ENCODE assay signal across 15 cellular contexts in genomic region chr22:49232319-49233067, GRCh38.
"Had no signal": no experiment of that assay in that cellular context is flagged by ENCODE, and none has a peak within 500 bp of the region (broad histone marks: within the 10 kb centered on the region; RNA-seq: fewer than 3 reads in every experiment).

No MANE protein-coding gene starts in this region.

- H3K36me3 Mint-ChIP-seq: activated naive CD4-positive, alpha-beta T cell treated with anti-CD3 and anti-CD28 coated beads, Interleukin-2, amount 50 U/mL, for 72 hours; stimulated activated memory B cell treated with anti-CD40 and anti-IgM and Interleukin-4, amounts not matched to agents 10 μg/mL and 1 μg/mL and 100 μg/mL, for 72 hours; WTC11 had no signal

- H3K4me3 Mint-ChIP-seq: activated CD4-positive, alpha-beta T cell treated with anti-CD3 and anti-CD28 coated beads for 36 hours; activated CD8-positive, alpha-beta T cell treated with anti-CD3 and anti-CD28 coated beads, Interleukin-2, amount 10 ng/mL, durations not matched to agents 7 days and 5 days; stimulated activated memory B cell treated with anti-CD40 and anti-IgM and Interleukin-4, amounts not matched to agents 10 μg/mL and 1 μg/mL and 100 μg/mL, for 72 hours; T-helper 2 cell treated with Interferon-gamma antibody and Interleukin-4, amounts not matched to agents 5 μg/mL and 100 μg/mL, for 36 hours; WTC11 had no signal

- H3K4me1 ChIP-seq: adrenal gland, psoas muscle, sigmoid colon had no signal

- H3K4me1 Mint-ChIP-seq: activated CD4-positive, alpha-beta T cell treated with anti-CD3 and anti-CD28 coated beads for 36 hours; stimulated activated memory B cell treated with anti-CD40 and anti-IgM and Interleukin-4, amounts not matched to agents 10 μg/mL and 1 μg/mL and 100 μg/mL, for 72 hours had no signal

- ATAC-seq: activated CD4-positive, alpha-beta T cell treated with anti-CD3 and anti-CD28 coated beads for 36 hours; activated CD8-positive, alpha-beta T cell treated with anti-CD3 and anti-CD28 coated beads, Interleukin-2, amount 10 ng/mL, durations not matched to agents 7 days and 5 days; activated naive CD4-positive, alpha-beta T cell treated with anti-CD3 and anti-CD28 coated beads, Interleukin-2, amount 50 U/mL, for 72 hours; psoas muscle; stimulated activated memory B cell treated with anti-CD40 and anti-IgM and Interleukin-4, amounts not matched to agents 10 μg/mL and 1 μg/mL and 100 μg/mL, for 72 hours; WTC11 had no signal

- H3K36me3 ChIP-seq: adrenal gland, sigmoid colon had no signal

- H3K27ac Mint-ChIP-seq: activated CD4-positive, alpha-beta T cell treated with anti-CD3 and anti-CD28 coated beads for 36 hours; activated CD8-positive, alpha-beta T cell treated with anti-CD3 and anti-CD28 coated beads, Interleukin-2, amount 10 ng/mL, durations not matched to agents 7 days and 5 days; activated naive CD4-positive, alpha-beta T cell treated with anti-CD3 and anti-CD28 coated beads, Interleukin-2, amount 50 U/mL, for 72 hours; stimulated activated memory B cell treated with anti-CD40 and anti-IgM and Interleukin-4, amounts not matched to agents 10 μg/mL and 1 μg/mL and 100 μg/mL, for 72 hours; T-helper 2 cell treated with Interferon-gamma antibody and Interleukin-4, amounts not matched to agents 5 μg/mL and 100 μg/mL, for 36 hours; WTC11 had no signal

- H3K9me3 Mint-ChIP-seq: activated naive CD4-positive, alpha-beta T cell treated with anti-CD3 and anti-CD28 coated beads, Interleukin-2, amount 50 U/mL, for 72 hours; stimulated activated memory B cell treated with anti-CD40 and anti-IgM and Interleukin-4, amounts not matched to agents 10 μg/mL and 1 μg/mL and 100 μg/mL, for 72 hours; T-helper 2 cell treated with Interferon-gamma antibody and Interleukin-4, amounts not matched to agents 5 μg/mL and 100 μg/mL, for 36 hours; WTC11 had no signal

- H3K27me3 Mint-ChIP-seq: activated CD4-positive, alpha-beta T cell treated with anti-CD3 and anti-CD28 coated beads for 36 hours had no signal

- H3K4me2 ChIP-seq: SK-N-SH had no signal

- H3K27ac ChIP-seq: adrenal gland, psoas muscle, sigmoid colon had no signal

- H3K9me3 ChIP-seq: adrenal gland, psoas muscle, sigmoid colon, SK-N-SH had no signal

- DNase-seq: activated CD4-positive, alpha-beta T cell treated with anti-CD3 and anti-CD28 coated beads for 36 hours; activated CD8-positive, alpha-beta memory T cell treated with anti-CD3 and anti-CD28 coated beads, Interleukin-2, amount 50 U/mL, for 48 hours; activated CD8-positive, alpha-beta T cell treated with anti-CD3 and anti-CD28 coated beads, Interleukin-2, amount 10 ng/mL, durations not matched to agents 7 days and 5 days; activated effector memory CD4-positive, alpha-beta T cell treated with Interleukin-2 at 50 U/mL for 16 hours; activated T-cell treated with anti-CD3 and anti-CD28 coated beads, Interleukin-2, amount 50 U/mL, for 48 hours; foreskin fibroblast; psoas muscle; sigmoid colon; SK-N-SH; stimulated activated CD4-positive, alpha-beta T cell treated with anti-CD3 and anti-CD28 coated beads, Interleukin-4, amount 100 ng/mL, for 4 hours had no signal

- H3K4me3 ChIP-seq: adrenal gland, psoas muscle, sigmoid colon had no signal

- H3K9ac ChIP-seq: SK-N-SH had no signal

- H3K27me3 ChIP-seq: adrenal gland had no signal
